1 cellular context compared by ENCODE assay signal in the genomic region with DNA sequence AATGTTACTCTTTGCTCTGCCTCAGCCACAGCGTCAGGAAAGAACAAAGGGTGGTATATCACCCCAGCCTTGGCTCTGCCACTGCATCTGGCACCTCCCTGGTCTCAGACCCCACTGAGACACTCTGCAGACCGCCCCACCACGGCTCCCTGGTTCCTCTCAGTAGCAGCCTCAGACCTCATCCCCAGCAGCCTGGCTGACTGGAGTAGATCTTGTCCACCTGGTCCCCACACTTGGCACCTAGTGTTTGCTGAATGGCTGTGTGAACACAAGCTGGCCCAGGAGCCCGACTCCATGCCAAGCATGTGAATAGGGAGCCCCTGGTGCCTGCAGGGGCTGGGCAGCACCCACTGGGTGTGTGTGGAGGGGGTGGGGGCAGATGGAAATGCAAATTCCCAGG.
TF ChIP-seq lines count a peak whose summit lies in the region.

No MANE protein-coding gene starts in this region.

TF ChIP-seq in HepG2, 621 proteins besides CTCF, POLR2A, EP300 and RAD21:
- TF ChIP-seq TMF1 (CRISPR knock-in tag; IDR thresholded peaks at IDR 0.05; ENCODE audit: low read depth): no peak
- TF ChIP-seq, protein P1, sequence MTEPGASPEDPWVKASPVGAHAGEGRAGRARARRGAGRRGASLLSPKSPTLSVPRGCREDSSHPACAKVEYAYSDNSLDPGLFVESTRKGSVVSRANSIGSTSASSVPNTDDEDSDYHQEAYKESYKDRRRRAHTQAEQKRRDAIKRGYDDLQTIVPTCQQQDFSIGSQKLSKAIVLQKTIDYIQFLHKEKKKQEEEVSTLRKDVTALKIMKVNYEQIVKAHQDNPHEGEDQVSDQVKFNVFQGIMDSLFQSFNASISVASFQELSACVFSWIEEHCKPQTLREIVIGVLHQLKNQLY (CRISPR knock-in tag; IDR thresholded peaks at IDR 0.05): no peak
- no peak for TF ChIP-seq ZFP1 (CRISPR knock-in tag; IDR thresholded peaks at IDR 0.05)
- no peak for TF ChIP-seq ZC3H13 (CRISPR knock-in tag; IDR thresholded peaks at IDR 0.05)
- TF ChIP-seq SIX4 (CRISPR knock-in tag; IDR thresholded peaks at IDR 0.05): no peak
- TF ChIP-seq ZNF431 (CRISPR knock-in tag; IDR thresholded peaks at IDR 0.05; ENCODE audit: borderline replicate concordance, low read depth): no peak
- 0 out of 2 replicates have a peak, but pooled peaks have one; percentile 23 for TF ChIP-seq MTA1 (CRISPR knock-in tag; IDR thresholded peaks at IDR 0.05; ENCODE audit: borderline replicate concordance)
- no peak for TF ChIP-seq TBX2 (CRISPR knock-in tag; IDR thresholded peaks at IDR 0.05; ENCODE audit: borderline replicate concordance)
- peak; percentile 9; the same call in 1 of the 2 replicates for TF ChIP-seq ZFX (CRISPR knock-in tag; IDR thresholded peaks at IDR 0.05; ENCODE audit: low read depth)
- TF ChIP-seq ZKSCAN5 (CRISPR knock-in tag; IDR thresholded peaks at IDR 0.05): no peak
- TF ChIP-seq, protein P2, sequence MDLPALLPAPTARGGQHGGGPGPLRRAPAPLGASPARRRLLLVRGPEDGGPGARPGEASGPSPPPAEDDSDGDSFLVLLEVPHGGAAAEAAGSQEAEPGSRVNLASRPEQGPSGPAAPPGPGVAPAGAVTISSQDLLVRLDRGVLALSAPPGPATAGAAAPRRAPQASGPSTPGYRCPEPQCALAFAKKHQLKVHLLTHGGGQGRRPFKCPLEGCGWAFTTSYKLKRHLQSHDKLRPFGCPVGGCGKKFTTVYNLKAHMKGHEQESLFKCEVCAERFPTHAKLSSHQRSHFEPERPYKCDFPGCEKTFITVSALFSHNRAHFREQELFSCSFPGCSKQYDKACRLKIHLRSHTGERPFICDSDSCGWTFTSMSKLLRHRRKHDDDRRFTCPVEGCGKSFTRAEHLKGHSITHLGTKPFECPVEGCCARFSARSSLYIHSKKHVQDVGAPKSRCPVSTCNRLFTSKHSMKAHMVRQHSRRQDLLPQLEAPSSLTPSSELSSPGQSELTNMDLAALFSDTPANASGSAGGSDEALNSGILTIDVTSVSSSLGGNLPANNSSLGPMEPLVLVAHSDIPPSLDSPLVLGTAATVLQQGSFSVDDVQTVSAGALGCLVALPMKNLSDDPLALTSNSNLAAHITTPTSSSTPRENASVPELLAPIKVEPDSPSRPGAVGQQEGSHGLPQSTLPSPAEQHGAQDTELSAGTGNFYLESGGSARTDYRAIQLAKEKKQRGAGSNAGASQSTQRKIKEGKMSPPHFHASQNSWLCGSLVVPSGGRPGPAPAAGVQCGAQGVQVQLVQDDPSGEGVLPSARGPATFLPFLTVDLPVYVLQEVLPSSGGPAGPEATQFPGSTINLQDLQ (CRISPR knock-in tag; IDR thresholded peaks at IDR 0.05): no peak
- TF ChIP-seq, protein P3, sequence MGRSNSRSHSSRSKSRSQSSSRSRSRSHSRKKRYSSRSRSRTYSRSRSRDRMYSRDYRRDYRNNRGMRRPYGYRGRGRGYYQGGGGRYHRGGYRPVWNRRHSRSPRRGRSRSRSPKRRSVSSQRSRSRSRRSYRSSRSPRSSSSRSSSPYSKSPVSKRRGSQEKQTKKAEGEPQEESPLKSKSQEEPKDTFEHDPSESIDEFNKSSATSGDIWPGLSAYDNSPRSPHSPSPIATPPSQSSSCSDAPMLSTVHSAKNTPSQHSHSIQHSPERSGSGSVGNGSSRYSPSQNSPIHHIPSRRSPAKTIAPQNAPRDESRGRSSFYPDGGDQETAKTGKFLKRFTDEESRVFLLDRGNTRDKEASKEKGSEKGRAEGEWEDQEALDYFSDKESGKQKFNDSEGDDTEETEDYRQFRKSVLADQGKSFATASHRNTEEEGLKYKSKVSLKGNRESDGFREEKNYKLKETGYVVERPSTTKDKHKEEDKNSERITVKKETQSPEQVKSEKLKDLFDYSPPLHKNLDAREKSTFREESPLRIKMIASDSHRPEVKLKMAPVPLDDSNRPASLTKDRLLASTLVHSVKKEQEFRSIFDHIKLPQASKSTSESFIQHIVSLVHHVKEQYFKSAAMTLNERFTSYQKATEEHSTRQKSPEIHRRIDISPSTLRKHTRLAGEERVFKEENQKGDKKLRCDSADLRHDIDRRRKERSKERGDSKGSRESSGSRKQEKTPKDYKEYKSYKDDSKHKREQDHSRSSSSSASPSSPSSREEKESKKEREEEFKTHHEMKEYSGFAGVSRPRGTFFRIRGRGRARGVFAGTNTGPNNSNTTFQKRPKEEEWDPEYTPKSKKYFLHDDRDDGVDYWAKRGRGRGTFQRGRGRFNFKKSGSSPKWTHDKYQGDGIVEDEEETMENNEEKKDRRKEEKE (IDR thresholded peaks at IDR 0.05): no peak
- no peak for TF ChIP-seq ZNF292 (CRISPR knock-in tag; IDR thresholded peaks at IDR 0.05; ENCODE audit: borderline replicate concordance, low read depth)
- peak; percentile 47 for TF ChIP-seq AGO2 (optimal IDR thresholded peaks at IDR 0.05; ENCODE audit: low read depth, low read length)
